13 cellular contexts compared by ENCODE assay signal in genomic region chr10:73937333-73938020, GRCh38. TPM values are rescaled to one million over a fixed set of nuclear protein-coding genes. Genes with fewer than 3 reads are reported as not detected.
DNase-seq lines count a peak whose midpoint lies in the region; ATAC-seq and TF ChIP-seq lines count a peak whose summit lies in the region.
"Had no signal": no experiment of that assay in that cellular context is flagged by ENCODE, and none has a peak within 500 bp of the region (broad histone marks: within the 10 kb centered on the region; RNA-seq: fewer than 3 reads in every experiment).

No MANE protein-coding gene starts in this region.

- no peaks in the 10 kb centered on the region for H3K27me3 ChIP-seq in Karpas-422 (ENCODE audit: low read length)

- no peaks in the 10 kb centered on the region for H3K9me3 Mint-ChIP-seq in central memory CD8-positive, alpha-beta T cell
- no peaks in the 10 kb centered on the region for H3K9me3 Mint-ChIP-seq in stimulated activated effector memory CD8-positive, alpha-beta T cell treated with anti-CD3 and anti-CD28 coated beads, Interleukin-12 subunit alpha, Interleukin-12 subunit beta, amount 100 ng/mL, for 72 hours
- H3K9me3 Mint-ChIP-seq: T-helper 1 cell treated with Interleukin-12 subunit alpha and Interleukin-12 subunit beta and Interleukin-4 antibody, amounts not matched to agents 30 μg/mL and 1 μg/mL, for 36 hours had no signal

- H3K9me3 ChIP-seq in HEK293 (ENCODE audit: control insufficient read depth, insufficient read depth, low read depth, low read length) (no peaks in the 10 kb centered on the region), Karpas-422 (ENCODE audit: low read length) (no peaks in the 10 kb centered on the region)

- no peaks in the 10 kb centered on the region for H3K79me2 ChIP-seq in Karpas-422 (ENCODE audit: low read length)

- H3K27ac Mint-ChIP-seq in central memory CD8-positive, alpha-beta T cell (ENCODE audit: low read depth), result peak overlapping the region; percentile 47
- peak overlapping the region; percentile 27 for H3K27ac Mint-ChIP-seq in stimulated activated effector memory CD8-positive, alpha-beta T cell treated with anti-CD3 and anti-CD28 coated beads, Interleukin-12 subunit alpha, Interleukin-12 subunit beta, amount 100 ng/mL, for 72 hours
- H3K27ac Mint-ChIP-seq: T-helper 1 cell treated with Interleukin-12 subunit alpha and Interleukin-12 subunit beta and Interleukin-4 antibody, amounts not matched to agents 30 μg/mL and 1 μg/mL, for 36 hours had no signal

- POLR2A ChIA-PET in HEK293 (lab: Yijun Ruan, JAX), result no interaction called here

- intact Hi-C loops in left ventricle myocardium superior (cut with micrococcal nuclease), result no loop called here

- H3K4me1 ChIP-seq in HEK293 (ENCODE audit: control insufficient read depth, insufficient read depth, low read length) (no peaks in the 10 kb centered on the region), Karpas-422 (ENCODE audit: low read length) (peaks cover 9% of the 10 kb centered on the region)

- no peak for ATAC-seq in central memory CD8-positive, alpha-beta T cell (replicated peaks; ENCODE audit: extremely low read depth, poor library complexity, severe bottlenecking)
- ATAC-seq in left ventricle myocardium superior, result peak; percentile 70
- no peak for ATAC-seq in stimulated activated effector memory CD8-positive, alpha-beta T cell treated with anti-CD3 and anti-CD28 coated beads, Interleukin-12 subunit alpha, Interleukin-12 subunit beta, amount 100 ng/mL, for 72 hours

- H3K27ac ChIP-seq in HEK293 (ENCODE audit: extremely low read depth, low read depth, low read length) (no peak overlapping the region), Karpas-422 (ENCODE audit: low read length) (no peak overlapping the region)

- no peak overlapping the region for H3K9ac ChIP-seq in Karpas-422 (ENCODE audit: low read length)

- no peak overlapping the region for H2AFZ ChIP-seq in Karpas-422 (ENCODE audit: low read length)

- H3K36me3 ChIP-seq in HEK293 (ENCODE audit: control insufficient read depth in 2 of 2, insufficient read depth in 1 of 2, low read length in 2 of 2) (no peaks in the 10 kb centered on the region), Karpas-422 (ENCODE audit: insufficient read depth, low read length) (no peaks in the 10 kb centered on the region)

- no peaks in the 10 kb centered on the region for H4K20me1 ChIP-seq in Karpas-422 (ENCODE audit: insufficient read depth, low read depth, low read length)

- peaks cover 11% of the 10 kb centered on the region for H3K4me1 Mint-ChIP-seq in central memory CD8-positive, alpha-beta T cell
- peaks cover 14% of the 10 kb centered on the region for H3K4me1 Mint-ChIP-seq in stimulated activated effector memory CD8-positive, alpha-beta T cell treated with anti-CD3 and anti-CD28 coated beads, Interleukin-12 subunit alpha, Interleukin-12 subunit beta, amount 100 ng/mL, for 72 hours

- no peaks in the 10 kb centered on the region for H3K36me3 Mint-ChIP-seq in central memory CD8-positive, alpha-beta T cell (ENCODE audit: insufficient read depth)
- no peaks in the 10 kb centered on the region for H3K36me3 Mint-ChIP-seq in stimulated activated effector memory CD8-positive, alpha-beta T cell treated with anti-CD3 and anti-CD28 coated beads, Interleukin-12 subunit alpha, Interleukin-12 subunit beta, amount 100 ng/mL, for 72 hours

- CTCF ChIA-PET in HEK293 (lab: Yijun Ruan, JAX), result interaction anchor here (1.0 to 8.9 kb wide), 4 partner anchors 14 to 62 kb away, joined by 3 to 182 read pairs (median 4); no protein-coding TSS in a partner anchor

- no peak overlapping the region for H3K4me2 ChIP-seq in Karpas-422 (ENCODE audit: low read depth, low read length, poor library complexity, severe bottlenecking)

- no peaks in the 10 kb centered on the region for H3K9me2 ChIP-seq in Karpas-422 (replicated peaks; ENCODE audit: insufficient read depth, low read length)

- H3K4me3 Mint-ChIP-seq in central memory CD8-positive, alpha-beta T cell, result no peak overlapping the region
- H3K4me3 Mint-ChIP-seq in stimulated activated effector memory CD8-positive, alpha-beta T cell treated with anti-CD3 and anti-CD28 coated beads, Interleukin-12 subunit alpha, Interleukin-12 subunit beta, amount 100 ng/mL, for 72 hours, result no peak overlapping the region
- H3K4me3 Mint-ChIP-seq: T-helper 1 cell treated with Interleukin-12 subunit alpha and Interleukin-12 subunit beta and Interleukin-4 antibody, amounts not matched to agents 30 μg/mL and 1 μg/mL, for 36 hours had no signal

- H3K4me3 ChIP-seq in HEK293 (ENCODE audit: low read depth, low read length), result no peak overlapping the region
- no peak overlapping the region for H3K4me3 ChIP-seq in Karpas-422 (ENCODE audit: low read length)

- no peaks in the 10 kb centered on the region for H3K27me3 Mint-ChIP-seq in central memory CD8-positive, alpha-beta T cell

- DNase-seq in central memory CD8-positive, alpha-beta T cell (ENCODE audit: low spot score in 2 of 2), result no peak
- DNase-seq in left ventricle myocardium superior, result peak; percentile 49
- no peak for DNase-seq in stimulated activated effector memory CD8-positive, alpha-beta T cell treated with anti-CD3 and anti-CD28 coated beads, Interleukin-12 subunit alpha, Interleukin-12 subunit beta, amount 100 ng/mL, for 72 hours (ENCODE audit: low spot score in 2 of 2)
- DNase-seq in A172 (ENCODE audit: low spot score), result no peak
- no peak for DNase-seq in OCI-M2 (lab: John Stamatoyannopoulos, UW; ENCODE audit: unreplicated experiment)
- DNase-seq in NAMALWA (ENCODE audit: low spot score), result no peak
- DNase-seq in Karpas-422, result no peak
- DNase-seq: activated effector memory CD4-positive, alpha-beta T cell treated with Interleukin-2 at 50 U/mL for 16 hours; C1 segment of cervical spinal cord; foreskin melanocyte; stimulated activated naive CD4-positive, alpha-beta T cell had no signal

- TF ChIP-seq CTCF in HEK293 (tag by site-specific recombination; IDR thresholded peaks at IDR 0.05), result no peak

TF ChIP-seq in HEK293, 187 proteins besides CTCF, POLR2A, EP300 and RAD21:
- TF ChIP-seq REST (tag by site-specific recombination; IDR thresholded peaks at IDR 0.05), result no peak
- TF ChIP-seq ZBTB20 (tag by site-specific recombination; IDR thresholded peaks at IDR 0.05), result peak; percentile 42; the same call in 1 of the 2 replicates
- peak; percentile 75; the same call in 1 of the 2 replicates for TF ChIP-seq ZNF677 (tag by site-specific recombination; IDR thresholded peaks at IDR 0.05)

RNA-seq across cellular contexts. Expression of gene PLAU, which starts 26.5 kb away (rescaled TPM):
- 6.6 TPM for total RNA-seq in left ventricle myocardium superior
- 6.7 and 8.9 TPM in 2 replicates for total RNA-seq in A172 (2014; rRNA removed; shearing (Covaris generic))
- 3.2 and 6.3 TPM in 2 replicates for total RNA-seq in Karpas-422 (2014; rRNA removed; shearing (Covaris generic); ENCODE audit: low replicate concordance)
